21 cellular contexts compared by ENCODE assay signal in the genomic region with DNA sequence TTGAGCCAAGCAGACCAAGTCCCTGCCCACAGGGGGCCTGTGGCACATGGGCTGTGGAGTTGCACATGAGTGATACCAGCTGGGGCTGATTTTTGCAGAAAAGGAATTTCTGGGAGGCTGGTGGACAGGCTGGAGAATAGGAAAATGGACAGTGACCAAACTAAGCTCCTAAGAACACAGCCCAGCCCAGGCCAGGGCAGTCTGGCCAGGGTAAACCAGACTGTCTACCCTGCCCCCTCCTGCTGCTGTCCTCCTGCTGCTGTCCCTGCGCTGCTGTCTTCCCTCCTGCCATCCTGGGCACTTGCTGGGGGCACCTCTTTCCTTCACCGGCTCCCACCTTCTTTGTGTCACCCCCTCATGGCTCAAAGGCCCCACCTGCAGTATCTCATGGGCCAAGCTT.
DNase-seq lines count a peak whose midpoint lies in the region; ATAC-seq, FAIRE-seq and TF ChIP-seq lines count a peak whose summit lies in the region.
"Had no signal": no experiment of that assay in that cellular context is flagged by ENCODE, and none has a peak within 500 bp of the region (broad histone marks: within the 10 kb centered on the region; RNA-seq: fewer than 3 reads in every experiment).

No MANE protein-coding gene starts in this region.

- no peak overlapping the region for H2AFZ ChIP-seq in HepG2 (ENCODE audit: low read length)
- no peak overlapping the region for H2AFZ ChIP-seq in neural progenitor cell (replicated peaks)

- in situ Hi-C loops in HepG2 (cut with HindIII; ENCODE audit: extremely low pct_ligation_motif_present, low pct_unique_long_range_greater_than_20kb): no loop called here

- H3K27ac ChIP-seq in A673 (ENCODE audit: low read depth, low read length, poor library complexity, severe bottlenecking) (no peak overlapping the region), HepG2 (ENCODE audit: extremely low read length, insufficient read depth, low read length) (no peak overlapping the region), neural progenitor cell (no peak overlapping the region)
- no peak overlapping the region for H3K27ac ChIP-seq in effector memory CD4-positive, alpha-beta T cell (ENCODE audit: insufficient read depth, low read length, poor library complexity, severe bottlenecking)

- 53% methylated on average over 2 of the region's 2 CpGs for WGBS in HepG2 (ENCODE audit: low lambda C conversion rate)

- H3K4me2 ChIP-seq in HepG2 (ENCODE audit: low read depth, low read length): no peak overlapping the region
- H3K4me2 ChIP-seq in neural progenitor cell: no peak overlapping the region

- H3K79me2 ChIP-seq in HepG2 (ENCODE audit: insufficient read depth, low read length) (no peaks in the 10 kb centered on the region), neural progenitor cell (ENCODE audit: low read depth) (peaks cover 17% of the 10 kb centered on the region)

- H3K36me3 Mint-ChIP-seq in WTC11: peaks cover 15% of the 10 kb centered on the region
- H3K36me3 Mint-ChIP-seq in neural progenitor cell: peaks cover 47% of the 10 kb centered on the region

- DNase-seq in A673 (ENCODE audit: low spot score): peak; percentile 29
- DNase-seq in WTC11 (ENCODE audit: low spot score): no peak
- no peak for DNase-seq in HepG2 (ENCODE audit: low spot score)
- no peak for DNase-seq in neural progenitor cell (ENCODE audit: low spot score)
- no peak for DNase-seq in NCI-H1694 treated with DMSO at 0.1 percent for 48 hours (lab: John Stamatoyannopoulos, UW)
- DNase-seq in effector memory CD4-positive, alpha-beta T cell: no peak
- no peak for DNase-seq in foreskin melanocyte
- DNase-seq: 8988T, GDM1, HCEC 1CT, NCI-H1092 treated with DMSO at 0.1 percent for 48 hours, NCI-H146, NCI-H2081, NCI-H2227 treated with DMSO at 0.1 percent for 48 hours, NCI-H510A treated with DMSO at 0.1 percent for 48 hours, NCI-H82, OCI-M1, SHP77 had no signal

- ATAC-seq in WTC11: no peak
- ATAC-seq in HepG2: peak; percentile 53; the same call in 2 of the 3 replicates
- ATAC-seq in GM18870 (IDR thresholded peaks at IDR 0.05; ENCODE audit: unreplicated experiment): no peak

- H3K36me3 ChIP-seq in A673 (ENCODE audit: insufficient read depth, low read length, poor library complexity, severe bottlenecking) (no peaks in the 10 kb centered on the region), HepG2 (replicated peaks in 1 of 2; ENCODE audit: control insufficient read depth in 1 of 2, insufficient read depth in 2 of 2, low read length in 2 of 2) (no peaks in the 10 kb centered on the region), neural progenitor cell (no peaks in the 10 kb centered on the region)
- H3K36me3 ChIP-seq in effector memory CD4-positive, alpha-beta T cell (ENCODE audit: control insufficient read depth, insufficient read depth, low read length): no peaks in the 10 kb centered on the region

- TF ChIP-seq POLR2A in HepG2 (IDR thresholded peaks at IDR 0.05; ENCODE audit: insufficient read depth in 1 of 2, low read depth in 2 of 2, low read length in 2 of 2): no peak

- no peak for FAIRE-seq in HepG2 (lab: Jason Lieb, UNC)
- FAIRE-seq: HTR-8/SVneo had no signal

- no peak overlapping the region for H3K9ac ChIP-seq in HepG2 (ENCODE audit: insufficient read depth, low read depth, low read length)
- no peak overlapping the region for H3K9ac ChIP-seq in neural progenitor cell

- BruUV-seq in A673 (replicated peaks; lab: Mats Ljungman, UMichigan) (no TSS peak), HepG2 (replicated peaks; lab: Mats Ljungman, UMichigan) (no TSS peak)

- H3K27me3 ChIP-seq in A673 (replicated peaks; ENCODE audit: insufficient read depth, low read depth, low read length, poor library complexity) (no peaks in the 10 kb centered on the region), HepG2 (ENCODE audit: control insufficient read depth in 1 of 2, insufficient read depth in 2 of 2, low read length in 2 of 2) (no peaks in the 10 kb centered on the region), neural progenitor cell (no peaks in the 10 kb centered on the region)
- no peaks in the 10 kb centered on the region for H3K27me3 ChIP-seq in effector memory CD4-positive, alpha-beta T cell (replicated peaks; ENCODE audit: control insufficient read depth, insufficient read depth, low read length, poor library complexity, severe bottlenecking)

- H3K27ac Mint-ChIP-seq in WTC11 (peak overlapping the region; percentile 43; the same call in 1 of the 2 replicates), neural progenitor cell (peak overlapping the region; percentile 83)
- H3K27ac Mint-ChIP-seq: B cell had no signal

- H3K27me3 Mint-ChIP-seq in WTC11 (ENCODE audit: low read depth) (no peaks in the 10 kb centered on the region; the same call in 1 of the 2 replicates), neural progenitor cell (ENCODE audit: insufficient read depth, low read depth) (peaks cover 8% of the 10 kb centered on the region)
- H3K27me3 Mint-ChIP-seq: B cell had no signal

- no peaks in the 10 kb centered on the region for H3K4me1 ChIP-seq in A673 (ENCODE audit: insufficient read depth, low read length, poor library complexity, severe bottlenecking)
- H3K4me1 ChIP-seq in HepG2 (ENCODE audit: insufficient read depth, low read length): peaks cover 11% of the 10 kb centered on the region
- peaks cover 26% of the 10 kb centered on the region for H3K4me1 ChIP-seq in neural progenitor cell
- H3K4me1 ChIP-seq in effector memory CD4-positive, alpha-beta T cell (ENCODE audit: control insufficient read depth, insufficient read depth, low read length, poor library complexity, severe bottlenecking): no peaks in the 10 kb centered on the region

- no peaks in the 10 kb centered on the region for H4K20me1 ChIP-seq in HepG2 (ENCODE audit: insufficient read depth, low read length)
- H4K20me1 ChIP-seq in neural progenitor cell (ENCODE audit: low read depth): no peaks in the 10 kb centered on the region

- H3K4me3 ChIP-seq in A673 (ENCODE audit: low read depth, low read length, poor library complexity, severe bottlenecking): no peak overlapping the region
- no peak overlapping the region for H3K4me3 ChIP-seq in HepG2 (replicated peaks in 1 of 3; ENCODE audit: insufficient read depth in 1 of 3, low read depth in 2 of 3, low read length in 3 of 3)
- no peak overlapping the region for H3K4me3 ChIP-seq in neural progenitor cell
- H3K4me3 ChIP-seq in effector memory CD4-positive, alpha-beta T cell (ENCODE audit: insufficient read depth, low read depth, low read length, poor library complexity, severe bottlenecking): no peak overlapping the region

- H3K4me1 Mint-ChIP-seq in WTC11 (peaks cover 31% of the 10 kb centered on the region), neural progenitor cell (peaks cover 59% of the 10 kb centered on the region)
- H3K4me1 Mint-ChIP-seq: B cell had no signal

- no peak for TF ChIP-seq CTCF in A673 (conservative IDR thresholded peaks at IDR 0.05; ENCODE audit: low read depth, low read length)
- TF ChIP-seq CTCF in WTC11 (IDR thresholded peaks at IDR 0.05): no peak
- no peak for TF ChIP-seq CTCF in HepG2 (CRISPR knock-in tag; IDR thresholded peaks at IDR 0.05)
- TF ChIP-seq CTCF in neural progenitor cell (IDR thresholded peaks at IDR 0.05): no peak

- H3K9me3 Mint-ChIP-seq in WTC11 (no peaks in the 10 kb centered on the region), neural progenitor cell (peaks cover 21% of the 10 kb centered on the region)

- TF ChIP-seq EP300 in HepG2 (IDR thresholded peaks at IDR 0.05; ENCODE audit: low read depth in 2 of 2, low read length in 2 of 2): no peak
- no peak for TF ChIP-seq EP300 in HepG2 (CRISPR knock-in tag; IDR thresholded peaks at IDR 0.05; ENCODE audit: borderline replicate concordance)

- H3K4me3 Mint-ChIP-seq in WTC11 (no peak overlapping the region), neural progenitor cell (no peak overlapping the region)
- H3K4me3 Mint-ChIP-seq: B cell had no signal

- POLR2A ChIA-PET in A673 (lab: Charles Lee; ENCODE audit: low non-redundant PET): no interaction called here
- POLR2A ChIA-PET in WTC11 (lab: Charles Lee): no interaction called here
- POLR2A ChIA-PET in HepG2 (lab: Yijun Ruan, JAX): no interaction called here

- CTCF ChIA-PET in A673 (lab: Charles Lee) (no interaction called here), WTC11 (lab: Charles Lee) (interaction anchor here (0.6 kb wide), 1 partner anchor 50 kb away, joined by 3 read pairs; no protein-coding TSS in a partner anchor), HepG2 (lab: Yijun Ruan, JAX; ENCODE audit: low intra/inter-chr PET ratio, low total read pairs) (no interaction called here)

- peaks cover 26% of the 10 kb centered on the region for H3F3A ChIP-seq in neural progenitor cell (ENCODE audit: low read depth)

- intact Hi-C loops in A673 (cut with micrococcal nuclease; ENCODE audit: unreplicated experiment) (no loop called here), HepG2 (cut with micrococcal nuclease; ENCODE audit: unreplicated experiment) (no loop called here)

- TF ChIP-seq RAD21 in HepG2 (CRISPR knock-in tag; IDR thresholded peaks at IDR 0.05): no peak

- no peaks in the 10 kb centered on the region for H3K9me3 ChIP-seq in A673 (ENCODE audit: low read depth, low read length, poor library complexity, severe bottlenecking)
- H3K9me3 ChIP-seq in HepG2 (ENCODE audit: low read length): no peaks in the 10 kb centered on the region
- H3K9me3 ChIP-seq in neural progenitor cell (ENCODE audit: low read depth): no peaks in the 10 kb centered on the region
- H3K9me3 ChIP-seq in effector memory CD4-positive, alpha-beta T cell (ENCODE audit: control insufficient read depth, low read length): no peaks in the 10 kb centered on the region

TF ChIP-seq in WTC11, 78 proteins besides CTCF, POLR2A, EP300 and RAD21 (continues in another document):
- TF ChIP-seq GRHL2 (CRISPR knock-in tag; IDR thresholded peaks at IDR 0.05; ENCODE audit: insufficient replicate concordance, severe bottlenecking) (no peak), TCF7 (CRISPR knock-in tag; IDR thresholded peaks at IDR 0.05; ENCODE audit: low read depth) (no peak)

TF ChIP-seq in HepG2, 621 proteins besides CTCF, POLR2A, EP300 and RAD21 (continues in another document):
- TF ChIP-seq SPEN (CRISPR knock-in tag; IDR thresholded peaks at IDR 0.05; ENCODE audit: low read depth): no peak
- TF ChIP-seq, protein P1, sequence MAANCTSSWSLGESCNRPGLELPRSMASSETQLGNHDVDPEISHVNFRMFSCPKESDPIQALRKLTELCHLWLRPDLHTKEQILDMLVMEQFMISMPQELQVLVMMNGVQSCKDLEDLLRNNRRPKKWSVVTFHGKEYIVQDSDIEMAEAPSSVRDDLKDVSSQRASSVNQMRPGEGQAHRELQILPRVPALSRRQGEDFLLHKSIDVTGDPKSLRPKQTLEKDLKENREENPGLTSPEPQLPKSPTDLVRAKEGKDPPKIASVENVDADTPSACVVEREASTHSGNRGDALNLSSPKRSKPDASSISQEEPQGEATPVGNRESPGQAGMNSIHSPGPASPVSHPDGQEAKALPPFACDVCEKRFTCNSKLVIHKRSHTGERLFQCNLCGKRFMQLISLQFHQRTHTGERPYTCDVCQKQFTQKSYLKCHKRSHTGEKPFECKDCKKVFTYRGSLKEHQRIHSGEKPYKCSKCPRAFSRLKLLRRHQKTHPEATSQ (CRISPR knock-in tag; IDR thresholded peaks at IDR 0.05; ENCODE audit: borderline replicate concordance): no peak
- TF ChIP-seq SATB2 (CRISPR knock-in tag; IDR thresholded peaks at IDR 0.05): no peak
- no peak for TF ChIP-seq ZNF772 (CRISPR knock-in tag; IDR thresholded peaks at IDR 0.05)
